8 cellular contexts compared by ENCODE assay signal in genomic region chr5:68288756-68289134, GRCh38.
DNase-seq lines count a peak whose midpoint lies in the region; ATAC-seq and TF ChIP-seq lines count a peak whose summit lies in the region.

No MANE protein-coding gene starts in this region.

- peak overlapping the region; percentile 53 for H3K27ac ChIP-seq in right cardiac atrium (ENCODE audit: low read length)
- H3K27ac ChIP-seq in sigmoid colon, result peak overlapping the region; percentile 78 to 94 (median 84)

- peak overlapping the region; percentile 55 for H3K4me3 ChIP-seq in right cardiac atrium (ENCODE audit: low read length)
- peak overlapping the region; percentile 29 to 58 (median 50) for H3K4me3 ChIP-seq in sigmoid colon

- CTCF ChIA-PET in activated naive CD4-positive, alpha-beta T cell treated with anti-CD3 and anti-CD28 coated beads for 36 hours (lab: Charles Lee), result interaction anchor here (0.8 to 3.6 kb wide), 4 partner anchors 14 to 173 kb away, joined by 4 to 45 read pairs (median 20); no protein-coding TSS in a partner anchor

- H3K4me1 ChIP-seq in right cardiac atrium (ENCODE audit: control insufficient read depth, insufficient read depth, low read length), result peaks cover 4% of the 10 kb centered on the region
- peaks cover 0 to 90% (median 86%) of the 10 kb centered on the region in 4 donors for H3K4me1 ChIP-seq in sigmoid colon

- H3K27me3 ChIP-seq in right cardiac atrium (ENCODE audit: control insufficient read depth, insufficient read depth) (no peaks in the 10 kb centered on the region), sigmoid colon (no peaks in the 10 kb centered on the region)

- no peak for TF ChIP-seq EP300 in sigmoid colon (IDR thresholded peaks at IDR 0.05)

- ATAC-seq in HG03159 (IDR thresholded peaks at IDR 0.05; ENCODE audit: unreplicated experiment) (peak; percentile 18), right cardiac atrium (peak; percentile 30 to 49)
- peak; percentile 3 to 11 for ATAC-seq in activated naive CD4-positive, alpha-beta T cell treated with anti-CD3 and anti-CD28 coated beads, Interleukin-2, amount 50 U/mL, for 72 hours

- intact Hi-C loops in activated naive CD4-positive, alpha-beta T cell treated with anti-CD3 and anti-CD28 coated beads for 36 hours (cut with micrococcal nuclease), result loop anchor here (1.0 to 10.0 kb wide), 4 partner anchors 15 to 596 kb away; no protein-coding TSS in a partner anchor
- intact Hi-C loops in right cardiac atrium (cut with DNase I) (loop anchor here (5.0 to 10.0 kb wide), 4 partner anchors 166 to 674 kb away; no protein-coding TSS in a partner anchor), sigmoid colon (cut with DNase I) (loop anchor here (2.0 to 10.0 kb wide), 3 partner anchors 174 to 1124 kb away; no protein-coding TSS in a partner anchor)

- TF ChIP-seq CTCF in sigmoid colon (IDR thresholded peaks at IDR 0.05), result no peak

- 9% methylated on average over 9 of the region's 9 CpGs for WGBS in right cardiac atrium
- WGBS in sigmoid colon, 2 donors, result 7 to 19% methylated on average over 9 of the region's 9 CpGs

- H3K36me3 Mint-ChIP-seq in activated naive CD4-positive, alpha-beta T cell treated with anti-CD3 and anti-CD28 coated beads for 36 hours (ENCODE audit: low read depth), result peaks cover 6% of the 10 kb centered on the region
- peaks cover 6 to 21% of the 10 kb centered on the region in 2 donors for H3K36me3 Mint-ChIP-seq in activated naive CD4-positive, alpha-beta T cell treated with anti-CD3 and anti-CD28 coated beads, Interleukin-2, amount 50 U/mL, for 72 hours

- H3K9me3 ChIP-seq in right cardiac atrium (ENCODE audit: control insufficient read depth, low read length) (no peaks in the 10 kb centered on the region), sigmoid colon (no peaks in the 10 kb centered on the region)

- no peak for TF ChIP-seq POLR2A in sigmoid colon (IDR thresholded peaks at IDR 0.05)

- peak overlapping the region; percentile 83 for H3K4me3 Mint-ChIP-seq in activated naive CD4-positive, alpha-beta T cell treated with anti-CD3 and anti-CD28 coated beads for 36 hours

- DNase-seq in activated naive CD4-positive, alpha-beta T cell treated with anti-CD3 and anti-CD28 coated beads for 36 hours, result no peak
- DNase-seq in activated naive CD4-positive, alpha-beta T cell (lab: John Stamatoyannopoulos, UW), result no peak
- no peak for DNase-seq in activated naive CD4-positive, alpha-beta T cell treated with anti-CD3 and anti-CD28 coated beads, Interleukin-2, amount 50 U/mL, for 72 hours (ENCODE audit: low spot score in 2 of 2)
- DNase-seq in right cardiac atrium (peak in 1 of 3 donors; percentile 58), sigmoid colon (peak; percentile 69), NCI-H187 (lab: John Stamatoyannopoulos, UW) (no peak), UCSD-AML1 (lab: John Stamatoyannopoulos, UW; ENCODE audit: unreplicated experiment) (no peak)

- peak overlapping the region; percentile 75 for H3K27ac Mint-ChIP-seq in activated naive CD4-positive, alpha-beta T cell treated with anti-CD3 and anti-CD28 coated beads for 36 hours
- peak overlapping the region; percentile 79 to 86 for H3K27ac Mint-ChIP-seq in activated naive CD4-positive, alpha-beta T cell treated with anti-CD3 and anti-CD28 coated beads, Interleukin-2, amount 50 U/mL, for 72 hours

- no peaks in the 10 kb centered on the region for H3K9me3 Mint-ChIP-seq in activated naive CD4-positive, alpha-beta T cell treated with anti-CD3 and anti-CD28 coated beads for 36 hours
- no peaks in the 10 kb centered on the region for H3K9me3 Mint-ChIP-seq in activated naive CD4-positive, alpha-beta T cell treated with anti-CD3 and anti-CD28 coated beads, Interleukin-2, amount 50 U/mL, for 72 hours

- H3K36me3 ChIP-seq in sigmoid colon, result peaks cover 0 to 37% (median 18%) of the 10 kb centered on the region in 4 donors

- H3K4me1 Mint-ChIP-seq in activated naive CD4-positive, alpha-beta T cell treated with anti-CD3 and anti-CD28 coated beads for 36 hours (ENCODE audit: low read depth), result peaks cover 67% of the 10 kb centered on the region

- H3K27me3 Mint-ChIP-seq in activated naive CD4-positive, alpha-beta T cell treated with anti-CD3 and anti-CD28 coated beads for 36 hours (ENCODE audit: low read depth), result no peaks in the 10 kb centered on the region
